16 cellular contexts compared by ENCODE assay signal in the genomic region with DNA sequence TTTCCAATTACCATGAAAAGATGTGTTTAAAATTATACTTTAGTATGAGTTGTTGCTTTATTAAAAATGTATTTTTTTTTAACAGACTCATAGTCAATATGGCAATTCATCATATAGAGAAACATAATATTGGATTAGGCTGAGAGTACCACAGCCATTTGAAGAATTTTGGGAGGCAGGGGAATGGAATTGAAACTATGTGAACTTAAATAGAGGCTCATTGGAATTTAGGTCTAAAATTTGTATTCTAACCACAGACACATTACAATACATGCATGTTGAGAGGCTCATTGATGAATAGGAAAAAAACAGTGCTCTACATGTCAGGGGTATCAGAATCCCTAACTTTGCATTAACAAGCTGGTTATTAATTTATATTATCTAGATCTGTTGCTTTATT.
DNase-seq lines count a peak whose midpoint lies in the region; TF ChIP-seq lines count a peak whose summit lies in the region.
"Had no signal": no experiment of that assay in that cellular context is flagged by ENCODE, and none has a peak within 500 bp of the region (broad histone marks: within the 10 kb centered on the region; RNA-seq: fewer than 3 reads in every experiment).

No MANE protein-coding gene starts in this region.

- CTCF ChIA-PET in GM10248 (lab: Yijun Ruan, JAX), result no interaction called here

- DNase-seq in AG20443 (ENCODE audit: low spot score), result peak; percentile 29
- DNase-seq in HFFc6, result peak; percentile 29
- DNase-seq in brain microvascular endothelial cell, result peak; percentile 31
- peak; percentile 57 for DNase-seq in iris pigment epithelial cell (ENCODE audit: low read depth)
- DNase-seq in stimulated activated CD4-positive, alpha-beta T cell treated with anti-CD3 and anti-CD28 coated beads, Interleukin-2, amount 100 ng/mL, for 48 hours, result no peak
- DNase-seq in GM10248 (ENCODE audit: extremely low spot score), result no peak
- DNase-seq in occipital lobe (lab: John Stamatoyannopoulos, UW), result no peak
- no peak for DNase-seq in right atrium auricular region (ENCODE audit: low spot score)
- DNase-seq: AML-193; CD4-positive, CD25-positive, alpha-beta regulatory T cell; GDM1; NCI-H1417 treated with DMSO at 0.1 percent for 48 hours; NCI-H2029; NCI-H510A treated with DMSO at 0.1 percent for 48 hours; SHP77 treated with DMSO at 0.1 percent for 48 hours had no signal

- H3K4me3 Mint-ChIP-seq in HFFc6, result no peak overlapping the region
- H3K4me3 Mint-ChIP-seq: CD4-positive, CD25-positive, alpha-beta regulatory T cell; IgD-negative memory B cell had no signal

- H3K27ac ChIP-seq in brain microvascular endothelial cell (no peak overlapping the region), right atrium auricular region (no peak overlapping the region)

- no peak overlapping the region; the same call in 1 of the 2 replicates for H3K27ac Mint-ChIP-seq in HFFc6
- H3K27ac Mint-ChIP-seq: CD4-positive, CD25-positive, alpha-beta regulatory T cell; IgD-negative memory B cell had no signal

- TF ChIP-seq CTCF in HFFc6 (IDR thresholded peaks at IDR 0.05) (no peak), brain microvascular endothelial cell (IDR thresholded peaks at IDR 0.05; ENCODE audit: low read depth, low read length, missing control alignments) (no peak), GM10248 (IDR thresholded peaks at IDR 0.05; ENCODE audit: control extremely low read depth, extremely low read depth, low read depth, missing control alignments) (no peak), right atrium auricular region (IDR thresholded peaks at IDR 0.05) (no peak)

- POLR2A ChIA-PET in GM10248 (lab: Yijun Ruan, JAX), result no interaction called here

- H3K4me3 ChIP-seq in brain microvascular endothelial cell (ENCODE audit: low read depth, low read length) (no peak overlapping the region), right atrium auricular region (no peak overlapping the region)

- no peaks in the 10 kb centered on the region for H3K36me3 ChIP-seq in brain microvascular endothelial cell (replicated peaks)
- no peaks in the 10 kb centered on the region for H3K36me3 ChIP-seq in right atrium auricular region

- H3K4me1 ChIP-seq in right atrium auricular region, result no peaks in the 10 kb centered on the region

- peaks cover 23% of the 10 kb centered on the region for H3K4me1 Mint-ChIP-seq in HFFc6 (ENCODE audit: low read depth)
- H3K4me1 Mint-ChIP-seq: CD4-positive, CD25-positive, alpha-beta regulatory T cell; IgD-negative memory B cell had no signal

- no peaks in the 10 kb centered on the region for H3K36me3 Mint-ChIP-seq in HFFc6 (ENCODE audit: low read depth)
- H3K36me3 Mint-ChIP-seq: CD4-positive, CD25-positive, alpha-beta regulatory T cell; IgD-negative memory B cell had no signal

- no peaks in the 10 kb centered on the region for H3K27me3 ChIP-seq in brain microvascular endothelial cell (replicated peaks)
- no peaks in the 10 kb centered on the region for H3K27me3 ChIP-seq in right atrium auricular region

- peaks cover 5% of the 10 kb centered on the region; the same call in 1 of the 2 replicates for H3K9me3 Mint-ChIP-seq in HFFc6

- no peaks in the 10 kb centered on the region for H3K27me3 Mint-ChIP-seq in HFFc6 (ENCODE audit: insufficient read depth)
- H3K27me3 Mint-ChIP-seq: CD4-positive, CD25-positive, alpha-beta regulatory T cell; IgD-negative memory B cell had no signal

- in situ Hi-C loops in brain microvascular endothelial cell (cut with HindIII; ENCODE audit: low pct_ligation_motif_present, low sequenced_read_pairs), result no loop called here

- peaks cover 0 to 4% of the 10 kb centered on the region in 2 donors for H3K9me3 ChIP-seq in right atrium auricular region

Comparison
In these comparisons a context has a peak if more than half of its experiments do, and no peak if none do; other contexts are left out.
1. DNase-seq: peak in AG20443 (single experiment), HFFc6 (single experiment), brain microvascular endothelial cell (single experiment) and iris pigment epithelial cell (single experiment); none in stimulated activated CD4-positive, alpha-beta T cell treated with anti-CD3 and anti-CD28 coated beads, Interleukin-2, amount 100 ng/mL, for 48 hours (0 of 2), GM10248 (single experiment), occipital lobe (single experiment) and right atrium auricular region (single experiment).